ENCODE assay signal across 8 cellular contexts in genomic region chr1:43582162-43582566, GRCh38. TPM values are rescaled to one million over a fixed set of nuclear protein-coding genes. Genes with fewer than 3 reads are reported as not detected.
DNase-seq lines count a peak whose midpoint lies in the region; ATAC-seq and TF ChIP-seq lines count a peak whose summit lies in the region.

No MANE protein-coding gene starts in this region.

- H3K27me3 Mint-ChIP-seq in mesothelial cell of epicardium (ENCODE audit: low read depth): no peaks in the 10 kb centered on the region
- no peaks in the 10 kb centered on the region for H3K27me3 Mint-ChIP-seq in WTC11 (ENCODE audit: low read depth)

- in situ Hi-C loops in astrocyte of the cerebellum (cut with HindIII; ENCODE audit: low sequenced_read_pairs): no loop called here
- in situ Hi-C loops in transverse colon (cut with MboI; ENCODE audit: low pct_ligation_motif_present in 1 of 4, low pct_unique_long_range_greater_than_20kb in 1 of 4, low sequenced_read_pairs in 3 of 4): no loop called here

- H3K27ac ChIP-seq in transverse colon (peak overlapping the region; percentile 35 to 74 (median 64)), esophagus muscularis mucosa (replicated peaks in 1 of 4) (peak overlapping the region in 1 of 4 donors; percentile 36)

- no peaks in the 10 kb centered on the region for H3K9me3 Mint-ChIP-seq in mesothelial cell of epicardium
- H3K9me3 Mint-ChIP-seq in WTC11: no peaks in the 10 kb centered on the region

- CTCF ChIA-PET in WTC11 (lab: Charles Lee): interaction anchor here (0.6 to 1.0 kb wide), 2 partner anchors 53 to 109 kb away, joined by 3 read pairs; no protein-coding TSS in a partner anchor

- H3K4me1 Mint-ChIP-seq in mesothelial cell of epicardium (peaks cover 35% of the 10 kb centered on the region), WTC11 (no peaks in the 10 kb centered on the region)

- POLR2A ChIA-PET in WTC11 (lab: Charles Lee): no interaction called here

- 81% methylated on average over 5 of the region's 5 CpGs; no CpG with 5 or more reads in 1 of the 2 donors for WGBS in transverse colon (ENCODE audit: low coverage in 1 of 2), 2 donors
- WGBS in esophagus muscularis mucosa: 46% methylated on average over 5 of the region's 5 CpGs

- H3K36me3 Mint-ChIP-seq in mesothelial cell of epicardium (peaks cover 19% of the 10 kb centered on the region), WTC11 (peaks cover 17% of the 10 kb centered on the region)

- H3K4me3 ChIP-seq in GM12864 (ENCODE audit: low read depth, low read length) (no peak overlapping the region), astrocyte of the cerebellum (ENCODE audit: low read depth, low read length) (no peak overlapping the region), transverse colon (no peak overlapping the region), esophagus muscularis mucosa (no peak overlapping the region)

- ATAC-seq in HG03108 (IDR thresholded peaks at IDR 0.05; ENCODE audit: unreplicated experiment) (peak; percentile 67), WTC11 (no peak; the same call in 1 of the 2 replicates)

- H3K4me1 ChIP-seq in transverse colon (peaks cover 5 to 33% (median 19%) of the 10 kb centered on the region in 4 donors), esophagus muscularis mucosa (peaks cover 0 to 19% (median 16%) of the 10 kb centered on the region in 4 donors)

- H3K4me3 Mint-ChIP-seq in mesothelial cell of epicardium: no peak overlapping the region
- no peak overlapping the region for H3K4me3 Mint-ChIP-seq in WTC11

- peak; percentile 43 for DNase-seq in GM12864 (ENCODE audit: low read depth)
- DNase-seq in NOMO-1 (lab: John Stamatoyannopoulos, UW; ENCODE audit: unreplicated experiment in 2 of 2): peak; percentile 39 to 42
- peak; percentile 82 for DNase-seq in astrocyte of the cerebellum (ENCODE audit: low read depth)
- no peak for DNase-seq in mesothelial cell of epicardium (ENCODE audit: low spot score in 2 of 2, unreplicated experiment in 2 of 2)
- DNase-seq in transverse colon: peak; percentile 71
- no peak for DNase-seq in WTC11 (ENCODE audit: low spot score)
- DNase-seq in esophagus muscularis mucosa (ENCODE audit: extremely low spot score): no peak

- H3K9me3 ChIP-seq in transverse colon (no peaks in the 10 kb centered on the region), esophagus muscularis mucosa (no peaks in the 10 kb centered on the region)

- no peak for TF ChIP-seq POLR2A in transverse colon (IDR thresholded peaks at IDR 0.05)
- TF ChIP-seq POLR2A in esophagus muscularis mucosa (IDR thresholded peaks at IDR 0.05; ENCODE audit: low read depth): no peak

- TF ChIP-seq EP300 in transverse colon (IDR thresholded peaks at IDR 0.05; ENCODE audit: low read depth): no peak
- no peak for TF ChIP-seq EP300 in esophagus muscularis mucosa (IDR thresholded peaks at IDR 0.05)

- H3K27ac Mint-ChIP-seq in mesothelial cell of epicardium (peak overlapping the region; percentile 77), WTC11 (no peak overlapping the region)

- H3K36me3 ChIP-seq in transverse colon (peaks cover 0 to 5% (median 0%) of the 10 kb centered on the region in 4 donors), esophagus muscularis mucosa (peaks cover 0 to 65% (median 29%) of the 10 kb centered on the region in 4 donors)

- no peaks in the 10 kb centered on the region for H3K27me3 ChIP-seq in transverse colon
- no peaks in the 10 kb centered on the region for H3K27me3 ChIP-seq in esophagus muscularis mucosa

- TF ChIP-seq CTCF in GM12864 (IDR thresholded peaks at IDR 0.05; ENCODE audit: low read depth, low read length, missing control alignments): no peak
- no peak for TF ChIP-seq CTCF in astrocyte of the cerebellum (IDR thresholded peaks at IDR 0.05; ENCODE audit: low read depth, low read length, missing control alignments)
- TF ChIP-seq CTCF in mesothelial cell of epicardium (IDR thresholded peaks at IDR 0.05; ENCODE audit: unreplicated experiment): no peak
- TF ChIP-seq CTCF in transverse colon (IDR thresholded peaks at IDR 0.05): no peak
- TF ChIP-seq CTCF in WTC11 (IDR thresholded peaks at IDR 0.05): no peak
- TF ChIP-seq CTCF in esophagus muscularis mucosa (IDR thresholded peaks at IDR 0.05): no peak

- intact Hi-C loops in transverse colon (cut with DNase I; ENCODE audit: low total_unique reads) (no loop called here), esophagus muscularis mucosa (cut with DNase I) (no loop called here)

TF ChIP-seq in WTC11, 78 proteins besides CTCF, POLR2A, EP300 and RAD21:
- TF ChIP-seq CBFB (CRISPR knock-in tag; IDR thresholded peaks at IDR 0.05; ENCODE audit: low read depth): no peak
- TF ChIP-seq TEAD1 (CRISPR knock-in tag; IDR thresholded peaks at IDR 0.05): no peak
- TF ChIP-seq JAZF1 (CRISPR knock-in tag; IDR thresholded peaks at IDR 0.05): no peak
- no peak for TF ChIP-seq ARID4B (CRISPR knock-in tag; IDR thresholded peaks at IDR 0.05; ENCODE audit: borderline replicate concordance)

RNA-seq across cellular contexts. Expression of gene PTPRF, which starts 51.5 kb away (rescaled TPM):
- 464 to 475 TPM (median 471 TPM) in 3 replicates for total RNA-seq in mesothelial cell of epicardium
- total RNA-seq in transverse colon: 100 to 1,000 TPM; 278 to 549 (median 404) TPM
- total RNA-seq in WTC11 (2021): 248 to 295 TPM (median 275 TPM) in 3 replicates
- 10 to 100 TPM; 33.8 to 84.2 (median 53.7) TPM for total RNA-seq in esophagus muscularis mucosa

Comparison
In these comparisons a context has a peak if more than half of its experiments do, and no peak if none do; other contexts are left out.
1. DNase-seq: peak in GM12864 (single experiment), NOMO-1 (2 of 2), astrocyte of the cerebellum (single experiment) and transverse colon (single experiment); none in mesothelial cell of epicardium (0 of 2), WTC11 (single experiment) and esophagus muscularis mucosa (single experiment).